ENCODE assay signal across 1 cellular context in the genomic region with DNA sequence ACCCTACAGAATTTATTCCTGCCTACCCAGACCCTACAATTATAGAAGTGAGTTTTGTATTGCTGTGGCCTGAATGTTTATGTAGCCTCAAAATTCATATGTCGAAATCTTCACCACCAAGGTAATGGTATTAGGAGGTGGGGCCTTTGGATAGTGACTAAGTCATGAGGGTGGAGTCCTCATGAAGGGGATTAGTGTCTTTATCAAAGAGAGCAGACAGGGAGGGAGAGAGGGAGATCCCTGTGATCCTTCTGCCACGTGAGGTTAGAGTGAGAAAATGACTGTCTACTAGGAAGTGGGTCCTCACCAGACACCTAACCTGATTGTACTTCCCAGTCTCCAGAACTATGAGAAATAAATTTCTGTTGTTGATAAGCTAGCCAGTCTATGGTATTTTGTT.
TF ChIP-seq lines count a peak whose summit lies in the region.

No MANE protein-coding gene starts in this region.

TF ChIP-seq in K562, 482 proteins besides CTCF, POLR2A, EP300 and RAD21 (continued from another document and continues in another):
- TF ChIP-seq, protein P1, sequence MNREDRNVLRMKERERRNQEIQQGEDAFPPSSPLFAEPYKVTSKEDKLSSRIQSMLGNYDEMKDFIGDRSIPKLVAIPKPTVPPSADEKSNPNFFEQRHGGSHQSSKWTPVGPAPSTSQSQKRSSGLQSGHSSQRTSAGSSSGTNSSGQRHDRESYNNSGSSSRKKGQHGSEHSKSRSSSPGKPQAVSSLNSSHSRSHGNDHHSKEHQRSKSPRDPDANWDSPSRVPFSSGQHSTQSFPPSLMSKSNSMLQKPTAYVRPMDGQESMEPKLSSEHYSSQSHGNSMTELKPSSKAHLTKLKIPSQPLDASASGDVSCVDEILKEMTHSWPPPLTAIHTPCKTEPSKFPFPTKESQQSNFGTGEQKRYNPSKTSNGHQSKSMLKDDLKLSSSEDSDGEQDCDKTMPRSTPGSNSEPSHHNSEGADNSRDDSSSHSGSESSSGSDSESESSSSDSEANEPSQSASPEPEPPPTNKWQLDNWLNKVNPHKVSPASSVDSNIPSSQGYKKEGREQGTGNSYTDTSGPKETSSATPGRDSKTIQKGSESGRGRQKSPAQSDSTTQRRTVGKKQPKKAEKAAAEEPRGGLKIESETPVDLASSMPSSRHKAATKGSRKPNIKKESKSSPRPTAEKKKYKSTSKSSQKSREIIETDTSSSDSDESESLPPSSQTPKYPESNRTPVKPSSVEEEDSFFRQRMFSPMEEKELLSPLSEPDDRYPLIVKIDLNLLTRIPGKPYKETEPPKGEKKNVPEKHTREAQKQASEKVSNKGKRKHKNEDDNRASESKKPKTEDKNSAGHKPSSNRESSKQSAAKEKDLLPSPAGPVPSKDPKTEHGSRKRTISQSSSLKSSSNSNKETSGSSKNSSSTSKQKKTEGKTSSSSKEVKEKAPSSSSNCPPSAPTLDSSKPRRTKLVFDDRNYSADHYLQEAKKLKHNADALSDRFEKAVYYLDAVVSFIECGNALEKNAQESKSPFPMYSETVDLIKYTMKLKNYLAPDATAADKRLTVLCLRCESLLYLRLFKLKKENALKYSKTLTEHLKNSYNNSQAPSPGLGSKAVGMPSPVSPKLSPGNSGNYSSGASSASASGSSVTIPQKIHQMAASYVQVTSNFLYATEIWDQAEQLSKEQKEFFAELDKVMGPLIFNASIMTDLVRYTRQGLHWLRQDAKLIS (CRISPR knock-in tag; IDR thresholded peaks at IDR 0.05) = no peak
- TF ChIP-seq ZKSCAN3 (CRISPR knock-in tag; IDR thresholded peaks at IDR 0.05) (no peak), RFX5 (IDR thresholded peaks at IDR 0.05; ENCODE audit: low read depth, low read length) (no peak), ETS2 (tag; IDR thresholded peaks at IDR 0.05; ENCODE audit: borderline replicate concordance, poor library complexity, severe bottlenecking) (no peak), ZNF707 (CRISPR knock-in tag; conservative IDR thresholded peaks at IDR 0.05) (no peak), KLF6 (CRISPR knock-in tag; IDR thresholded peaks at IDR 0.05; ENCODE audit: borderline replicate concordance) (no peak), SMARCE1 (IDR thresholded peaks at IDR 0.05) (peak; percentile 54; the same call in 1 of the 2 replicates), CREBBP (IDR thresholded peaks at IDR 0.05; ENCODE audit: low read depth, low read length) (no peak), CREM (IDR thresholded peaks at IDR 0.05; ENCODE audit: low read depth) (peak; percentile 57), COPS2 (conservative IDR thresholded peaks at IDR 0.05) (no peak), ZNF239 (CRISPR knock-in tag; IDR thresholded peaks at IDR 0.05) (no peak), NCOA2 (IDR thresholded peaks at IDR 0.05; ENCODE audit: partially characterized antibody in 2 of 2) (no peak), PML (IDR thresholded peaks at IDR 0.05; ENCODE audit: low read length) (peak; percentile 46; the same call in 1 of the 2 replicates), IRF2 (CRISPR knock-in tag; IDR thresholded peaks at IDR 0.05) (no peak), TAL1 (IDR thresholded peaks at IDR 0.05) (peak; percentile 83), ZNF282 (CRISPR knock-in tag; IDR thresholded peaks at IDR 0.05) (no peak), KDM5B (IDR thresholded peaks at IDR 0.05; ENCODE audit: insufficient replicate concordance, low read depth, low read length) (no peak), CEBPG (CRISPR knock-in tag; IDR thresholded peaks at IDR 0.05) (no peak), CEBPG (tag; conservative IDR thresholded peaks at IDR 0.05 in 1 of 2, IDR thresholded peaks at IDR 0.05 in 1 of 2) (no peak), TCFL5 (CRISPR knock-in tag; conservative IDR thresholded peaks at IDR 0.05) (no peak), RBM14 (IDR thresholded peaks at IDR 0.05; ENCODE audit: borderline replicate concordance, insufficient read depth, low read depth, low read length) (no peak), ERF (CRISPR knock-in tag; IDR thresholded peaks at IDR 0.05) (no peak), CHD4 (IDR thresholded peaks at IDR 0.05; ENCODE audit: insufficient read depth, insufficient replicate concordance, low read depth, low read length, poor library complexity, severe bottlenecking) (no peak)
- TF ChIP-seq, protein P2, sequence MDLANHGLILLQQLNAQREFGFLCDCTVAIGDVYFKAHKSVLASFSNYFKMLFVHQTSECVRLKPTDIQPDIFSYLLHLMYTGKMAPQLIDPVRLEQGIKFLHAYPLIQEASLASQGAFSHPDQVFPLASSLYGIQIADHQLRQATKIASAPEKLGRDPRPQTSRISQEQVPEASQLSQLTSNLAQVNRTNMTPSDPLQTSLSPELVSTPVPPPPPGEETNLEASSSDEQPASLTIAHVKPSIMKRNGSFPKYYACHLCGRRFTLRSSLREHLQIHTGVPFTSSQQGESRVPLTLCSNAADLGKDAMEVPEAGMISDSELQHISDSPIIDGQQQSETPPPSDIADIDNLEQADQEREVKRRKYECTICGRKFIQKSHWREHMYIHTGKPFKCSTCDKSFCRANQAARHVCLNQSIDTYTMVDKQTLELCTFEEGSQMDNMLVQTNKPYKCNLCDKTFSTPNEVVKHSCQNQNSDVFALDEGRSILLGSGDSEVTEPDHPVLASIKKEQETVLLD (IDR thresholded peaks at IDR 0.05) = no peak
- TF ChIP-seq, protein P3, sequence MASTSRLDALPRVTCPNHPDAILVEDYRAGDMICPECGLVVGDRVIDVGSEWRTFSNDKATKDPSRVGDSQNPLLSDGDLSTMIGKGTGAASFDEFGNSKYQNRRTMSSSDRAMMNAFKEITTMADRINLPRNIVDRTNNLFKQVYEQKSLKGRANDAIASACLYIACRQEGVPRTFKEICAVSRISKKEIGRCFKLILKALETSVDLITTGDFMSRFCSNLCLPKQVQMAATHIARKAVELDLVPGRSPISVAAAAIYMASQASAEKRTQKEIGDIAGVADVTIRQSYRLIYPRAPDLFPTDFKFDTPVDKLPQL (IDR thresholded peaks at IDR 0.05; ENCODE audit: extremely low read depth, insufficient read length) = no peak
- TF ChIP-seq, protein P4, sequence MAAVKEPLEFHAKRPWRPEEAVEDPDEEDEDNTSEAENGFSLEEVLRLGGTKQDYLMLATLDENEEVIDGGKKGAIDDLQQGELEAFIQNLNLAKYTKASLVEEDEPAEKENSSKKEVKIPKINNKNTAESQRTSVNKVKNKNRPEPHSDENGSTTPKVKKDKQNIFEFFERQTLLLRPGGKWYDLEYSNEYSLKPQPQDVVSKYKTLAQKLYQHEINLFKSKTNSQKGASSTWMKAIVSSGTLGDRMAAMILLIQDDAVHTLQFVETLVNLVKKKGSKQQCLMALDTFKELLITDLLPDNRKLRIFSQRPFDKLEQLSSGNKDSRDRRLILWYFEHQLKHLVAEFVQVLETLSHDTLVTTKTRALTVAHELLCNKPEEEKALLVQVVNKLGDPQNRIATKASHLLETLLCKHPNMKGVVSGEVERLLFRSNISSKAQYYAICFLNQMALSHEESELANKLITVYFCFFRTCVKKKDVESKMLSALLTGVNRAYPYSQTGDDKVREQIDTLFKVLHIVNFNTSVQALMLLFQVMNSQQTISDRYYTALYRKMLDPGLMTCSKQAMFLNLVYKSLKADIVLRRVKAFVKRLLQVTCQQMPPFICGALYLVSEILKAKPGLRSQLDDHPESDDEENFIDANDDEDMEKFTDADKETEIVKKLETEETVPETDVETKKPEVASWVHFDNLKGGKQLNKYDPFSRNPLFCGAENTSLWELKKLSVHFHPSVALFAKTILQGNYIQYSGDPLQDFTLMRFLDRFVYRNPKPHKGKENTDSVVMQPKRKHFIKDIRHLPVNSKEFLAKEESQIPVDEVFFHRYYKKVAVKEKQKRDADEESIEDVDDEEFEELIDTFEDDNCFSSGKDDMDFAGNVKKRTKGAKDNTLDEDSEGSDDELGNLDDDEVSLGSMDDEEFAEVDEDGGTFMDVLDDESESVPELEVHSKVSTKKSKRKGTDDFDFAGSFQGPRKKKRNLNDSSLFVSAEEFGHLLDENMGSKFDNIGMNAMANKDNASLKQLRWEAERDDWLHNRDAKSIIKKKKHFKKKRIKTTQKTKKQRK (IDR thresholded peaks at IDR 0.05; ENCODE audit: borderline replicate concordance, low read depth, low read length) = no peak
- TF ChIP-seq, protein P5, sequence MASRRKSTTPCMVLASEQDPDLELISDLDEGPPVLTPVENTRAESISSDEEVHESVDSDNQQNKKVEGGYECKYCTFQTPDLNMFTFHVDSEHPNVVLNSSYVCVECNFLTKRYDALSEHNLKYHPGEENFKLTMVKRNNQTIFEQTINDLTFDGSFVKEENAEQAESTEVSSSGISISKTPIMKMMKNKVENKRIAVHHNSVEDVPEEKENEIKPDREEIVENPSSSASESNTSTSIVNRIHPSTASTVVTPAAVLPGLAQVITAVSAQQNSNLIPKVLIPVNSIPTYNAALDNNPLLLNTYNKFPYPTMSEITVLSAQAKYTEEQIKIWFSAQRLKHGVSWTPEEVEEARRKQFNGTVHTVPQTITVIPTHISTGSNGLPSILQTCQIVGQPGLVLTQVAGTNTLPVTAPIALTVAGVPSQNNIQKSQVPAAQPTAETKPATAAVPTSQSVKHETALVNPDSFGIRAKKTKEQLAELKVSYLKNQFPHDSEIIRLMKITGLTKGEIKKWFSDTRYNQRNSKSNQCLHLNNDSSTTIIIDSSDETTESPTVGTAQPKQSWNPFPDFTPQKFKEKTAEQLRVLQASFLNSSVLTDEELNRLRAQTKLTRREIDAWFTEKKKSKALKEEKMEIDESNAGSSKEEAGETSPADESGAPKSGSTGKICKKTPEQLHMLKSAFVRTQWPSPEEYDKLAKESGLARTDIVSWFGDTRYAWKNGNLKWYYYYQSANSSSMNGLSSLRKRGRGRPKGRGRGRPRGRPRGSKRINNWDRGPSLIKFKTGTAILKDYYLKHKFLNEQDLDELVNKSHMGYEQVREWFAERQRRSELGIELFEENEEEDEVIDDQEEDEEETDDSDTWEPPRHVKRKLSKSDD (conservative IDR thresholded peaks at IDR 0.05; ENCODE audit: low read length) = no peak
- TF ChIP-seq, protein P6, sequence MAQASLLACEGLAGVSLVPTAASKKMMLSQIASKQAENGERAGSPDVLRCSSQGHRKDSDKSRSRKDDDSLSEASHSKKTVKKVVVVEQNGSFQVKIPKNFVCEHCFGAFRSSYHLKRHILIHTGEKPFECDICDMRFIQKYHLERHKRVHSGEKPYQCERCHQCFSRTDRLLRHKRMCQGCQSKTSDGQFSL (CRISPR knock-in tag; IDR thresholded peaks at IDR 0.05) = no peak
- TF ChIP-seq, protein P6 (tag; IDR thresholded peaks at IDR 0.05) = no peak
- TF ChIP-seq, protein P7, sequence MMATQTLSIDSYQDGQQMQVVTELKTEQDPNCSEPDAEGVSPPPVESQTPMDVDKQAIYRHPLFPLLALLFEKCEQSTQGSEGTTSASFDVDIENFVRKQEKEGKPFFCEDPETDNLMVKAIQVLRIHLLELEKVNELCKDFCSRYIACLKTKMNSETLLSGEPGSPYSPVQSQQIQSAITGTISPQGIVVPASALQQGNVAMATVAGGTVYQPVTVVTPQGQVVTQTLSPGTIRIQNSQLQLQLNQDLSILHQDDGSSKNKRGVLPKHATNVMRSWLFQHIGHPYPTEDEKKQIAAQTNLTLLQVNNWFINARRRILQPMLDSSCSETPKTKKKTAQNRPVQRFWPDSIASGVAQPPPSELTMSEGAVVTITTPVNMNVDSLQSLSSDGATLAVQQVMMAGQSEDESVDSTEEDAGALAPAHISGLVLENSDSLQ (IDR thresholded peaks at IDR 0.05) = peak; percentile 51
- TF ChIP-seq, protein P8, sequence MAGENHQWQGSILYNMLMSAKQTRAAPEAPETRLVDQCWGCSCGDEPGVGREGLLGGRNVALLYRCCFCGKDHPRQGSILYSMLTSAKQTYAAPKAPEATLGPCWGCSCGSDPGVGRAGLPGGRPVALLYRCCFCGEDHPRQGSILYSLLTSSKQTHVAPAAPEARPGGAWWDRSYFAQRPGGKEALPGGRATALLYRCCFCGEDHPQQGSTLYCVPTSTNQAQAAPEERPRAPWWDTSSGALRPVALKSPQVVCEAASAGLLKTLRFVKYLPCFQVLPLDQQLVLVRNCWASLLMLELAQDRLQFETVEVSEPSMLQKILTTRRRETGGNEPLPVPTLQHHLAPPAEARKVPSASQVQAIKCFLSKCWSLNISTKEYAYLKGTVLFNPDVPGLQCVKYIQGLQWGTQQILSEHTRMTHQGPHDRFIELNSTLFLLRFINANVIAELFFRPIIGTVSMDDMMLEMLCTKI (IDR thresholded peaks at IDR 0.05; ENCODE audit: partially characterized antibody) = no peak
- TF ChIP-seq, protein P9, sequence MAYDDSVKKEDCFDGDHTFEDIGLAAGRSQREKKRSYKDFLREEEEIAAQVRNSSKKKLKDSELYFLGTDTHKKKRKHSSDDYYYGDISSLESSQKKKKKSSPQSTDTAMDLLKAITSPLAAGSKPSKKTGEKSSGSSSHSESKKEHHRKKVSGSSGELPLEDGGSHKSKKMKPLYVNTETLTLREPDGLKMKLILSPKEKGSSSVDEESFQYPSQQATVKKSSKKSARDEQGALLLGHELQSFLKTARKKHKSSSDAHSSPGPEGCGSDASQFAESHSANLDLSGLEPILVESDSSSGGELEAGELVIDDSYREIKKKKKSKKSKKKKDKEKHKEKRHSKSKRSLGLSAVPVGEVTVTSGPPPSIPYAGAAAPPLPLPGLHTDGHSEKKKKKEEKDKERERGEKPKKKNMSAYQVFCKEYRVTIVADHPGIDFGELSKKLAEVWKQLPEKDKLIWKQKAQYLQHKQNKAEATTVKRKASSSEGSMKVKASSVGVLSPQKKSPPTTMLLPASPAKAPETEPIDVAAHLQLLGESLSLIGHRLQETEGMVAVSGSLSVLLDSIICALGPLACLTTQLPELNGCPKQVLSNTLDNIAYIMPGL (CRISPR knock-in tag; IDR thresholded peaks at IDR 0.05) = no peak
- TF ChIP-seq, protein P10, sequence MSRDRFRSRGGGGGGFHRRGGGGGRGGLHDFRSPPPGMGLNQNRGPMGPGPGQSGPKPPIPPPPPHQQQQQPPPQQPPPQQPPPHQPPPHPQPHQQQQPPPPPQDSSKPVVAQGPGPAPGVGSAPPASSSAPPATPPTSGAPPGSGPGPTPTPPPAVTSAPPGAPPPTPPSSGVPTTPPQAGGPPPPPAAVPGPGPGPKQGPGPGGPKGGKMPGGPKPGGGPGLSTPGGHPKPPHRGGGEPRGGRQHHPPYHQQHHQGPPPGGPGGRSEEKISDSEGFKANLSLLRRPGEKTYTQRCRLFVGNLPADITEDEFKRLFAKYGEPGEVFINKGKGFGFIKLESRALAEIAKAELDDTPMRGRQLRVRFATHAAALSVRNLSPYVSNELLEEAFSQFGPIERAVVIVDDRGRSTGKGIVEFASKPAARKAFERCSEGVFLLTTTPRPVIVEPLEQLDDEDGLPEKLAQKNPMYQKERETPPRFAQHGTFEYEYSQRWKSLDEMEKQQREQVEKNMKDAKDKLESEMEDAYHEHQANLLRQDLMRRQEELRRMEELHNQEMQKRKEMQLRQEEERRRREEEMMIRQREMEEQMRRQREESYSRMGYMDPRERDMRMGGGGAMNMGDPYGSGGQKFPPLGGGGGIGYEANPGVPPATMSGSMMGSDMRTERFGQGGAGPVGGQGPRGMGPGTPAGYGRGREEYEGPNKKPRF (IDR thresholded peaks at IDR 0.05; ENCODE audit: low read depth, low read length) = no peak
- TF ChIP-seq, protein P11, sequence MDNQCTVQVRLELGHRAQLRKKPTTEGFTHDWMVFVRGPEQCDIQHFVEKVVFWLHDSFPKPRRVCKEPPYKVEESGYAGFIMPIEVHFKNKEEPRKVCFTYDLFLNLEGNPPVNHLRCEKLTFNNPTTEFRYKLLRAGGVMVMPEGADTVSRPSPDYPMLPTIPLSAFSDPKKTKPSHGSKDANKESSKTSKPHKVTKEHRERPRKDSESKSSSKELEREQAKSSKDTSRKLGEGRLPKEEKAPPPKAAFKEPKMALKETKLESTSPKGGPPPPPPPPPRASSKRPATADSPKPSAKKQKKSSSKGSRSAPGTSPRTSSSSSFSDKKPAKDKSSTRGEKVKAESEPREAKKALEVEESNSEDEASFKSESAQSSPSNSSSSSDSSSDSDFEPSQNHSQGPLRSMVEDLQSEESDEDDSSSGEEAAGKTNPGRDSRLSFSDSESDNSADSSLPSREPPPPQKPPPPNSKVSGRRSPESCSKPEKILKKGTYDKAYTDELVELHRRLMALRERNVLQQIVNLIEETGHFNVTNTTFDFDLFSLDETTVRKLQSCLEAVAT (IDR thresholded peaks at IDR 0.05) = no peak
